Comparison of ENCODE assay signal across 15 cellular contexts in genomic region chr6:139569561-139569960, GRCh38.
DNase-seq lines count a peak whose midpoint lies in the region; TF ChIP-seq lines count a peak whose summit lies in the region.
"Had no signal": no experiment of that assay in that cellular context is flagged by ENCODE, and none has a peak within 500 bp of the region (broad histone marks: within the 10 kb centered on the region; RNA-seq: fewer than 3 reads in every experiment).

No MANE protein-coding gene starts in this region.

- peaks cover 58% of the 10 kb centered on the region for H3K4me1 Mint-ChIP-seq in chondrocyte (ENCODE audit: low read depth)
- peaks cover 15% of the 10 kb centered on the region for H3K4me1 Mint-ChIP-seq in type B pancreatic cell (ENCODE audit: unreplicated experiment)

- peak overlapping the region; percentile 11 for H3K4me3 ChIP-seq in osteoblast (ENCODE audit: insufficient read depth, low read length)
- H3K4me3 ChIP-seq: gastrocnemius medialis, left ventricle myocardium inferior had no signal

- H3K27me3 Mint-ChIP-seq in chondrocyte (ENCODE audit: low read depth) (no peaks in the 10 kb centered on the region), type B pancreatic cell (no peaks in the 10 kb centered on the region)
- H3K27me3 Mint-ChIP-seq: activated CD4-positive, alpha-beta T cell treated with anti-CD3 and anti-CD28 coated beads, Interleukin-2, amount 10 ng/mL, durations not matched to agents 24 days and 14 days had no signal

- H3K27ac ChIP-seq in osteoblast (ENCODE audit: low read depth, low read length), result peak overlapping the region; percentile 95
- H3K27ac ChIP-seq: gastrocnemius medialis, left ventricle myocardium inferior had no signal

- H4K20me1 ChIP-seq in osteoblast (ENCODE audit: insufficient read depth, low read length), result no peaks in the 10 kb centered on the region

- CTCF ChIA-PET in GM10248 (lab: Yijun Ruan, JAX), result no interaction called here

- peaks cover 30% of the 10 kb centered on the region for H3K4me1 ChIP-seq in osteoblast (ENCODE audit: insufficient read depth, low read length)
- H3K4me1 ChIP-seq: gastrocnemius medialis had no signal

- no peak overlapping the region for H2AFZ ChIP-seq in osteoblast (ENCODE audit: low read length)

- H3K27me3 ChIP-seq in osteoblast (ENCODE audit: insufficient read depth, low read length), result no peaks in the 10 kb centered on the region
- H3K27me3 ChIP-seq: gastrocnemius medialis had no signal

- TF ChIP-seq CTCF in chondrocyte (IDR thresholded peaks at IDR 0.05), result no peak
- no peak for TF ChIP-seq CTCF in osteoblast (IDR thresholded peaks at IDR 0.05; ENCODE audit: extremely low read depth, low read depth, low read length)
- no peak for TF ChIP-seq CTCF in type B pancreatic cell (conservative IDR thresholded peaks at IDR 0.05)
- TF ChIP-seq CTCF in GM10248 (IDR thresholded peaks at IDR 0.05; ENCODE audit: control extremely low read depth, extremely low read depth, low read depth, missing control alignments), result no peak

- H3K4me3 Mint-ChIP-seq in chondrocyte (ENCODE audit: unreplicated experiment) (no peak overlapping the region), type B pancreatic cell (no peak overlapping the region)
- H3K4me3 Mint-ChIP-seq: activated CD4-positive, alpha-beta T cell treated with anti-CD3 and anti-CD28 coated beads, Interleukin-2, amount 10 ng/mL, durations not matched to agents 24 days and 14 days had no signal

- H3K36me3 Mint-ChIP-seq in chondrocyte (ENCODE audit: low read depth) (no peaks in the 10 kb centered on the region), type B pancreatic cell (no peaks in the 10 kb centered on the region)

- H3K9me3 Mint-ChIP-seq in chondrocyte (ENCODE audit: low read depth) (peaks cover 4% of the 10 kb centered on the region), type B pancreatic cell (peaks cover 4% of the 10 kb centered on the region)

- peak overlapping the region; percentile 70 for H3K4me2 ChIP-seq in osteoblast (ENCODE audit: insufficient read depth, low read length)

- H3K9me3 ChIP-seq in osteoblast (ENCODE audit: low read depth, low read length), result no peaks in the 10 kb centered on the region
- H3K9me3 ChIP-seq: gastrocnemius medialis, left ventricle myocardium inferior had no signal

- no peaks in the 10 kb centered on the region for H3K36me3 ChIP-seq in osteoblast (ENCODE audit: insufficient read depth, low read length)
- H3K36me3 ChIP-seq: gastrocnemius medialis, left ventricle myocardium inferior had no signal

- H3K27ac Mint-ChIP-seq in chondrocyte (ENCODE audit: unreplicated experiment), result peak overlapping the region; percentile 93
- H3K27ac Mint-ChIP-seq in type B pancreatic cell, result no peak overlapping the region
- H3K27ac Mint-ChIP-seq: activated CD4-positive, alpha-beta T cell treated with anti-CD3 and anti-CD28 coated beads, Interleukin-2, amount 10 ng/mL, durations not matched to agents 24 days and 14 days had no signal

- no peaks in the 10 kb centered on the region for H3K79me2 ChIP-seq in osteoblast (ENCODE audit: insufficient read depth, low read length)

- POLR2A ChIA-PET in GM10248 (lab: Yijun Ruan, JAX), result no interaction called here

- DNase-seq in HCEC 1CT, result peak; percentile 84
- peak; percentile 64 for DNase-seq in OCI-M1 (lab: John Stamatoyannopoulos, UW)
- no peak for DNase-seq in chondrocyte (ENCODE audit: low spot score)
- peak; percentile 74 for DNase-seq in osteoblast (ENCODE audit: insufficient read length, low spot score, missing footprints)
- DNase-seq in type B pancreatic cell (ENCODE audit: extremely low spot score, unreplicated experiment), result no peak
- no peak for DNase-seq in GM10248 (ENCODE audit: extremely low spot score)
- no peak for DNase-seq in activated CD4-positive, alpha-beta T cell treated with anti-CD3 and anti-CD28 coated beads for 1 hour
- DNase-seq: activated CD4-positive, alpha-beta T cell treated with anti-CD3 and anti-CD28 coated beads, Interleukin-2, amount 10 ng/mL, durations not matched to agents 24 days and 14 days; activated effector memory CD4-positive, alpha-beta T cell treated with anti-CD3 and anti-CD28 coated beads, Interleukin-2, amount 50 U/mL, for 16 hours; gastrocnemius medialis; Kasumi-1; left ventricle myocardium inferior; NCI-H446; stimulated activated CD4-positive, alpha-beta T cell treated with anti-CD3 and anti-CD28 coated beads, Interleukin-2, amount 100 ng/mL, for 24 hours; stimulated activated naive CD4-positive, alpha-beta T cell treated with Interleukin-2 at 50 U/mL for 16 hours had no signal

Comparison
In these comparisons a context has a peak if more than half of its experiments do, and no peak if none do; other contexts are left out.
1. DNase-seq: peak in HCEC 1CT (single experiment), OCI-M1 (single experiment) and osteoblast (single experiment); none in chondrocyte (single experiment), type B pancreatic cell (single experiment), GM10248 (single experiment) and activated CD4-positive, alpha-beta T cell treated with anti-CD3 and anti-CD28 coated beads for 1 hour (single experiment).